16 cellular contexts compared by ENCODE assay signal in the genomic region with DNA sequence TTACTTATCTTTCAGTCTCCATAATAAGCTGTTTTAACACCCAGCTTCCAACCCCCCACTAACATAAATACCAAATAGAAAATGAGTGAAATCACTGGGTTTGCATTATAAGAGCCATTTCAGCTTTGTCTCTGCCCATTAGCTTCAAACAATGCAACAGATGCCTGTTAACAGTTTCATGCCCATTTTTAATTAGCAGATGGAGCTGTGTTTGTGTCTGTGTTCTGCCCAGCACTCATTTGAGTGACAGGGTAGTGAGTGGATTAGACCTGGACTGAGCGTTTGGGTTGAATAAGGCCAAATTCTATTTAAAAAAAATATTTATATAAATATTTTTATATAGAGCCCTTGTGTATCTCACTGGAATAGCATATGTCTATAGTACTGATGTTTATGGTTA. TPM values are rescaled to one million over a fixed set of nuclear protein-coding genes. Genes with fewer than 3 reads are reported as not detected.
DNase-seq lines count a peak whose midpoint lies in the region; ATAC-seq and TF ChIP-seq lines count a peak whose summit lies in the region.
"Had no signal": no experiment of that assay in that cellular context is flagged by ENCODE, and none has a peak within 500 bp of the region (broad histone marks: within the 10 kb centered on the region; RNA-seq: fewer than 3 reads in every experiment).

No MANE protein-coding gene starts in this region.

- H3K36me3 Mint-ChIP-seq in activated CD8-positive, alpha-beta memory T cell treated with anti-CD3 and anti-CD28 coated beads, Interleukin-2, amount 10 ng/mL, durations not matched to agents 7 days and 5 days: peaks cover 42% of the 10 kb centered on the region
- H3K36me3 Mint-ChIP-seq in activated naive CD8-positive, alpha-beta T cell treated with anti-CD3 and anti-CD28 coated beads for 36 hours: peaks cover 74% of the 10 kb centered on the region

- no peaks in the 10 kb centered on the region for H3K9me3 Mint-ChIP-seq in activated CD8-positive, alpha-beta memory T cell treated with anti-CD3 and anti-CD28 coated beads, Interleukin-2, amount 10 ng/mL, durations not matched to agents 7 days and 5 days (ENCODE audit: low read depth)
- H3K9me3 Mint-ChIP-seq in activated naive CD8-positive, alpha-beta T cell treated with anti-CD3 and anti-CD28 coated beads for 36 hours: peaks cover 2% of the 10 kb centered on the region
- H3K9me3 Mint-ChIP-seq: memory B cell had no signal

- no peak overlapping the region for H3K4me3 Mint-ChIP-seq in activated CD8-positive, alpha-beta memory T cell treated with anti-CD3 and anti-CD28 coated beads, Interleukin-2, amount 10 ng/mL, durations not matched to agents 7 days and 5 days
- H3K4me3 Mint-ChIP-seq in activated naive CD8-positive, alpha-beta T cell treated with anti-CD3 and anti-CD28 coated beads for 36 hours: no peak overlapping the region
- H3K4me3 Mint-ChIP-seq: memory B cell had no signal

- H3K4me1 Mint-ChIP-seq in activated CD8-positive, alpha-beta memory T cell treated with anti-CD3 and anti-CD28 coated beads, Interleukin-2, amount 10 ng/mL, durations not matched to agents 7 days and 5 days: peaks cover 90% of the 10 kb centered on the region
- peaks cover 87% of the 10 kb centered on the region for H3K4me1 Mint-ChIP-seq in activated naive CD8-positive, alpha-beta T cell treated with anti-CD3 and anti-CD28 coated beads for 36 hours

- no peak for TF ChIP-seq POLR2A in spleen (IDR thresholded peaks at IDR 0.05)

- DNase-seq in activated CD8-positive, alpha-beta memory T cell treated with anti-CD3 and anti-CD28 coated beads, Interleukin-2, amount 10 ng/mL, durations not matched to agents 7 days and 5 days: no peak
- no peak for DNase-seq in activated CD8-positive, alpha-beta memory T cell treated with anti-CD3 and anti-CD28 coated beads, Interleukin-2, amount 50 U/mL, for 4 hours
- peak; percentile 60 for DNase-seq in NCI-H1105 treated with DMSO at 0.1 percent for 48 hours (lab: John Stamatoyannopoulos, UW)
- DNase-seq in activated naive CD8-positive, alpha-beta T cell treated with anti-CD3 and anti-CD28 coated beads for 36 hours: no peak
- no peak for DNase-seq in spleen
- no peak for DNase-seq in NCI-H748 (lab: John Stamatoyannopoulos, UW; ENCODE audit: unreplicated experiment)
- no peak for DNase-seq in sciatic nerve (ENCODE audit: low spot score)
- DNase-seq in GM19238 (ENCODE audit: insufficient read length, low spot score): no peak
- DNase-seq: Calu3; central memory CD4-positive, alpha-beta T cell; GDM1; GOT3; heart left ventricle; NCI-H2029 treated with DMSO at 0.1 percent for 48 hours had no signal

- no peak overlapping the region for H3K4me3 ChIP-seq in spleen
- H3K4me3 ChIP-seq: heart left ventricle, right atrium auricular region had no signal

- H3K27ac ChIP-seq in spleen: peak overlapping the region in 5 of 8 donors; percentile 87 to 97 (median 95)
- H3K27ac ChIP-seq: right atrium auricular region had no signal

- H3K9me3 ChIP-seq in spleen: no peaks in the 10 kb centered on the region
- H3K9me3 ChIP-seq: heart left ventricle, right atrium auricular region had no signal

- peaks cover 30 to 100% (median 94%) of the 10 kb centered on the region in 6 donors for H3K4me1 ChIP-seq in spleen

- peaks cover 0 to 17% (median 0%) of the 10 kb centered on the region in 6 donors for H3K36me3 ChIP-seq in spleen
- H3K36me3 ChIP-seq: right atrium auricular region had no signal

- 73 to 90% (median 82%) methylated on average over 1 of the region's 1 CpG for WGBS in spleen, 5 donors

- ATAC-seq in activated CD8-positive, alpha-beta memory T cell treated with anti-CD3 and anti-CD28 coated beads, Interleukin-2, amount 10 ng/mL, durations not matched to agents 7 days and 5 days: no peak
- no peak for ATAC-seq in sciatic nerve
- ATAC-seq: heart left ventricle had no signal

- no peaks in the 10 kb centered on the region for H3K27me3 ChIP-seq in spleen (replicated peaks in 1 of 7)
- H3K27me3 ChIP-seq: heart left ventricle, right atrium auricular region had no signal

- no peak for TF ChIP-seq CTCF in spleen (IDR thresholded peaks at IDR 0.05 in 8 of 11, conservative IDR thresholded peaks at IDR 0.05 in 3 of 11)

- CTCF ChIA-PET in activated CD8-positive, alpha-beta memory T cell treated with anti-CD3 and anti-CD28 coated beads, Interleukin-2, amount 10 ng/mL, durations not matched to agents 7 days and 5 days (lab: Charles Lee): interaction anchor here (1.3 to 2.2 kb wide), 2 partner anchors 9 to 14 kb away, joined by 3 to 6 read pairs; no protein-coding TSS in a partner anchor

- H3K27me3 Mint-ChIP-seq in activated CD8-positive, alpha-beta memory T cell treated with anti-CD3 and anti-CD28 coated beads, Interleukin-2, amount 10 ng/mL, durations not matched to agents 7 days and 5 days: no peaks in the 10 kb centered on the region
- no peaks in the 10 kb centered on the region for H3K27me3 Mint-ChIP-seq in activated naive CD8-positive, alpha-beta T cell treated with anti-CD3 and anti-CD28 coated beads for 36 hours
- H3K27me3 Mint-ChIP-seq: memory B cell had no signal

- intact Hi-C loops in spleen (cut with DNase I; ENCODE audit: low total_unique reads): no loop called here
- intact Hi-C loops in sciatic nerve (cut with DNase I): no loop called here

- H3K27ac Mint-ChIP-seq in activated CD8-positive, alpha-beta memory T cell treated with anti-CD3 and anti-CD28 coated beads, Interleukin-2, amount 10 ng/mL, durations not matched to agents 7 days and 5 days: peak overlapping the region; percentile 6
- H3K27ac Mint-ChIP-seq in activated naive CD8-positive, alpha-beta T cell treated with anti-CD3 and anti-CD28 coated beads for 36 hours: peak overlapping the region; percentile 52

RNA-seq across cellular contexts. Expression of a gene that starts 7.4 kb away (rescaled TPM):
- total RNA-seq in activated CD8-positive, alpha-beta memory T cell treated with anti-CD3 and anti-CD28 coated beads, Interleukin-2, amount 10 ng/mL, durations not matched to agents 7 days and 5 days: 100 to 1,000 TPM in 1 of 2 experiments, 10 to 100 TPM in 1; 94.8 to 128 TPM
- 100 to 1,000 TPM; 231 to 239 TPM for total RNA-seq in activated naive CD8-positive, alpha-beta T cell treated with anti-CD3 and anti-CD28 coated beads for 36 hours
- 10 to 100 TPM; 63.4 to 96.4 (median 67.7) TPM for total RNA-seq in spleen
- 10 to 100 TPM; 18.9 to 24.1 (median 22.8) TPM for polyA plus RNA-seq in spleen
- total RNA-seq in sciatic nerve: 69.4 TPM

RNA-seq across cellular contexts. Expression of a gene that starts 39.6 kb away (rescaled TPM):
- 100 to 1,000 TPM; 192 to 223 TPM for total RNA-seq in activated CD8-positive, alpha-beta memory T cell treated with anti-CD3 and anti-CD28 coated beads, Interleukin-2, amount 10 ng/mL, durations not matched to agents 7 days and 5 days
- 100 to 1,000 TPM; 132 TPM for total RNA-seq in activated naive CD8-positive, alpha-beta T cell treated with anti-CD3 and anti-CD28 coated beads for 36 hours
- total RNA-seq in spleen: 10 to 100 TPM; 42.1 to 98.3 (median 64.2) TPM
- polyA plus RNA-seq in spleen: 100 to 1,000 TPM; 117 to 139 (median 125) TPM
- 118 TPM for total RNA-seq in sciatic nerve
